ENCODE assay signal across 8 cellular contexts in the genomic region with DNA sequence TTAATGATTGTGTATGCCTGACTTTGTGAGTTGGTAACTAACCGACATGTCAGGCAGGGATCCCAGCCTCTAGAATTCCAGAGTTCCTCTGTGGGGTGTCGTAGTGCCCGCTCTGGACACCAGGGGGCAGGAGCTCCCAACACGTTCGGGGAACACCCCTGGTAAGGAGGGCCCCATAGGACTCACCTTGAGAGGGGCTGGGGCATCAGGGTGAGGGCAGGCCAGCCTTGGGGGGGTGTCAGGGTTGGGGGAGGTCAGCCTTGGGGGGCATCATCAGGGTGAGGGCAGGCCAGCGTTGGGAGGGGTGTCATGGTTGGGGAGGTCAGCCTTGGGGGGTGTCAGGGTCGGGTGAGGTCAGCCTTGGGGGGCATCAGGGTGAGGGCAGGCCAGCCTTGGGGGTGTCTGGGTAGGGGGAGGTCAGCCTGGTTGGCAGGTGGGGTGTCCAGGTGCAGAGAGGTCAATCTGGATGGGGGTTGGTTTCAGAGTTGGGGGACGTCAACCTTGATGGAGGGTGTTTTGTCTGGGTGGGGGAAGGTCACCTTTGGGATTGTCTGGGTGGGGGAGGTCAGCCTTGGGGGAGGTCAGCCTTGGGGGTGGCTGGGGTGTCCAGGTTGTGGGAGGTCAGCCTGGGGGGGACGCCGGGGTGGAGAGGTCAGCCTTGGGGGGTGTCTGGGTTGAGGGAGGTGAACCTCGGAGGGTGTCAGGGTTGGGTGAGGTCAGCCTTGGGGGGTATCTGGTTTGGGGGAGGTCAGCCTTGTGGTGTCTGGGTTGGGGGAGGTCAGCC.
A peak's percentile ranks its signal among the peaks of the same experiment; 100 is the strongest.
DNase-seq lines count a peak whose midpoint lies in the region; ATAC-seq lines count a peak whose summit lies in the region.

No MANE protein-coding gene starts in this region.

- no peak for ATAC-seq in HG03378 (IDR thresholded peaks at IDR 0.05; ENCODE audit: unreplicated experiment)

- DNase-seq in NCI-H2196 (lab: John Stamatoyannopoulos, UW; ENCODE audit: unreplicated experiment) = peak; percentile 73
- DNase-seq in NCI-H2196 treated with DMSO at 0.1 percent for 48 hours (lab: John Stamatoyannopoulos, UW; ENCODE audit: unreplicated experiment) = no peak
- peak; percentile 73 for DNase-seq in NCI-H1694 (lab: John Stamatoyannopoulos, UW)
- DNase-seq in activated CD4-positive, alpha-beta T cell treated with anti-CD3 and anti-CD28 coated beads, Interleukin-2, amount 50 U/mL, for 48 hours = peak; percentile 77 to 82
- peak; percentile 76 for DNase-seq in ecto neural progenitor cell (ENCODE audit: low spot score)
- peak; percentile 47 for DNase-seq in midbrain (lab: John Stamatoyannopoulos, UW)
- DNase-seq in stimulated activated CD8-positive, alpha-beta memory T cell treated with anti-CD3 and anti-CD28 coated beads, Interleukin-7, amount 100 ng/mL, for 24 hours (ENCODE audit: low read depth) = peak; percentile 51
